In the genomic region with DNA sequence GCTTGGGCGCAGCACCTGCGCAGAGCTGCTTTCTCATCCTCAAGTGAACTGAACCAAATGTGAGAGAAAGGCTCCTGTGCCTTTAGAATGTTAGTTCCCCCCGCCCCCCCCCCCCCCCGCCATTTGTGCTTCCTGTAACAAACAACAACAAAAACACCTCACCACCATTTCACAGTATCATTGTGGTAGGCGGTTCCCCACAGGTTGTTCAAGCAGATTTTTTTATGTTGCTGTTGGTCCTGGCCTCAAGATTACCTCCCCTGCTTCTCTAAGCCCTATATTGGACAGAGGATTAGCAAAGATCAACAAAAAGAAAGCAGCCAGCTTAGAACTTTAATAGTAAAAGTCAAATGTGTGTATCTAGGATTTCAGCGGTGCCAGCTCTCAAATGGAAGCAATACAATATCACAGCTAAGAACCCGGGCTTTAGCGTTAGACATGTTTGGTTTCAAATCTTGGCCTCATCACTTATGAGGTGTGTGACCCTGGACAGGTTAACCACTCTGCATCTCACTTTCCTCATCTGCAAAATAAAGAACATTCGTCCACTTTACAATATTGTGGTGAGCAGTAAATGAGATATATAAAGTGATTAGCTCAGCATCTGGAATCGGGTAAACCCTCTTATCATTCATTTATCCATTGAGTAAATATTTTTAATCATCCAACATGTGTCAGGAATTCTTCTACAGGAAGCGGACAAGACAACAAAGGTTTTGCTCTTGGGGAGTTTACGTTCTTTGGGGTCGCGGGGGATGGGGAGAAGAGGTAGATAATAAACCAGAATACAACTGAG, we compare ENCODE assay signal across 17 cellular contexts.
DNase-seq lines count a peak whose midpoint lies in the region; ATAC-seq, FAIRE-seq and TF ChIP-seq lines count a peak whose summit lies in the region.
"Had no signal": no experiment of that assay in that cellular context is flagged by ENCODE, and none has a peak within 500 bp of the region (broad histone marks: within the 10 kb centered on the region; RNA-seq: fewer than 3 reads in every experiment).

No MANE protein-coding gene starts in this region.

- H3K4me3 ChIP-seq in GM23338 (no peak overlapping the region), ascending aorta (no peak overlapping the region)
- H3K4me3 ChIP-seq: HAP-1 had no signal

- H3K4me1 ChIP-seq in GM23338 (ENCODE audit: insufficient read depth) (peaks cover 10% of the 10 kb centered on the region), ascending aorta (no peaks in the 10 kb centered on the region)

- intact Hi-C loops in ascending aorta (cut with DNase I): no loop called here

- no peaks in the 10 kb centered on the region for H3K9me3 ChIP-seq in ascending aorta
- H3K9me3 ChIP-seq: HAP-1 had no signal

- no peak overlapping the region for H3K4me3 Mint-ChIP-seq in GM23338
- H3K4me3 Mint-ChIP-seq in chondrocyte (ENCODE audit: unreplicated experiment): no peak overlapping the region
- H3K4me3 Mint-ChIP-seq in nephron progenitor cell: no peak overlapping the region

- H3K36me3 Mint-ChIP-seq in GM23338 (ENCODE audit: low read depth) (peaks cover 39% of the 10 kb centered on the region), chondrocyte (ENCODE audit: low read depth) (peaks cover 16% of the 10 kb centered on the region), nephron progenitor cell (ENCODE audit: low read depth) (peaks cover 3% of the 10 kb centered on the region)

- H3K79me2 ChIP-seq in GM23338 (replicated peaks; ENCODE audit: insufficient read depth): no peaks in the 10 kb centered on the region

- no peak for ATAC-seq in GM23338
- no peak for ATAC-seq in HG03025 (IDR thresholded peaks at IDR 0.05; ENCODE audit: low FRiP score, unreplicated experiment)

- peaks cover 22% of the 10 kb centered on the region for H3K36me3 ChIP-seq in GM23338 (ENCODE audit: insufficient read depth)
- H3K36me3 ChIP-seq in ascending aorta: peaks cover 7 to 24% of the 10 kb centered on the region in 2 donors
- H3K36me3 ChIP-seq: HAP-1 had no signal

- no peaks in the 10 kb centered on the region for H3F3A ChIP-seq in GM23338 (replicated peaks; ENCODE audit: low read depth)

- peaks cover 4% of the 10 kb centered on the region for H3K27me3 Mint-ChIP-seq in GM23338 (ENCODE audit: insufficient read depth, low read depth, poor library complexity)
- H3K27me3 Mint-ChIP-seq in chondrocyte (ENCODE audit: low read depth): no peaks in the 10 kb centered on the region
- no peaks in the 10 kb centered on the region for H3K27me3 Mint-ChIP-seq in nephron progenitor cell (ENCODE audit: low read depth, poor library complexity)

- H3K27me3 ChIP-seq in GM23338 (ENCODE audit: insufficient read depth) (no peaks in the 10 kb centered on the region), ascending aorta (no peaks in the 10 kb centered on the region)

- TF ChIP-seq CTCF in GM23338 (conservative IDR thresholded peaks at IDR 0.05; ENCODE audit: low read depth in 2 of 2) (no peak), chondrocyte (IDR thresholded peaks at IDR 0.05) (no peak), nephron progenitor cell (IDR thresholded peaks at IDR 0.05) (no peak), ascending aorta (IDR thresholded peaks at IDR 0.05) (no peak)

- peaks cover 15% of the 10 kb centered on the region for H3K4me1 Mint-ChIP-seq in GM23338
- H3K4me1 Mint-ChIP-seq in chondrocyte (ENCODE audit: low read depth): no peaks in the 10 kb centered on the region
- peaks cover 6% of the 10 kb centered on the region for H3K4me1 Mint-ChIP-seq in nephron progenitor cell

- DNase-seq in GM23338 (ENCODE audit: low spot score) (no peak), NCI-H82 treated with DMSO at 0.1 percent for 48 hours (lab: John Stamatoyannopoulos, UW; ENCODE audit: unreplicated experiment) (peak; percentile 79), chondrocyte (ENCODE audit: low spot score) (no peak), nephron progenitor cell (no peak), ascending aorta (ENCODE audit: low spot score in 2 of 2) (no peak), RCC 7860 (ENCODE audit: low spot score) (no peak), NCI-H2107 treated with DMSO at 0.1 percent for 48 hours (lab: John Stamatoyannopoulos, UW; ENCODE audit: unreplicated experiment) (no peak)
- DNase-seq: ACHN, C1 segment of cervical spinal cord, DMS79, NCI-H1092 treated with DMSO at 0.1 percent for 48 hours, NCI-H2081, NCI-H446 treated with DMSO at 0.1 percent for 48 hours, SIG-M5 had no signal

- no peak overlapping the region for H2AFZ ChIP-seq in GM23338

- FAIRE-seq in RCC 7860 (lab: Jason Lieb, UNC): no peak

- H3K9me3 Mint-ChIP-seq in GM23338 (no peaks in the 10 kb centered on the region), chondrocyte (ENCODE audit: low read depth) (no peaks in the 10 kb centered on the region), nephron progenitor cell (no peaks in the 10 kb centered on the region)

- H3K27ac ChIP-seq in GM23338 (ENCODE audit: low read depth) (peak overlapping the region; percentile 75; the same call in 1 of the 2 replicates), ascending aorta (no peak overlapping the region)
- H3K27ac ChIP-seq: RWPE1 had no signal

- peak overlapping the region; percentile 73 for H3K27ac Mint-ChIP-seq in GM23338
- H3K27ac Mint-ChIP-seq in chondrocyte (ENCODE audit: unreplicated experiment): peak overlapping the region; percentile 65
- H3K27ac Mint-ChIP-seq in nephron progenitor cell: peak overlapping the region; percentile 58

- H3K4me2 ChIP-seq in GM23338: no peak overlapping the region

- H4K20me1 ChIP-seq in GM23338 (replicated peaks; ENCODE audit: insufficient read depth): no peaks in the 10 kb centered on the region

- no peaks in the 10 kb centered on the region for H3K9me2 ChIP-seq in GM23338 (ENCODE audit: insufficient read depth)

TF ChIP-seq in GM23338, 12 proteins besides CTCF, POLR2A, EP300 and RAD21:
- TF ChIP-seq, protein P1, sequence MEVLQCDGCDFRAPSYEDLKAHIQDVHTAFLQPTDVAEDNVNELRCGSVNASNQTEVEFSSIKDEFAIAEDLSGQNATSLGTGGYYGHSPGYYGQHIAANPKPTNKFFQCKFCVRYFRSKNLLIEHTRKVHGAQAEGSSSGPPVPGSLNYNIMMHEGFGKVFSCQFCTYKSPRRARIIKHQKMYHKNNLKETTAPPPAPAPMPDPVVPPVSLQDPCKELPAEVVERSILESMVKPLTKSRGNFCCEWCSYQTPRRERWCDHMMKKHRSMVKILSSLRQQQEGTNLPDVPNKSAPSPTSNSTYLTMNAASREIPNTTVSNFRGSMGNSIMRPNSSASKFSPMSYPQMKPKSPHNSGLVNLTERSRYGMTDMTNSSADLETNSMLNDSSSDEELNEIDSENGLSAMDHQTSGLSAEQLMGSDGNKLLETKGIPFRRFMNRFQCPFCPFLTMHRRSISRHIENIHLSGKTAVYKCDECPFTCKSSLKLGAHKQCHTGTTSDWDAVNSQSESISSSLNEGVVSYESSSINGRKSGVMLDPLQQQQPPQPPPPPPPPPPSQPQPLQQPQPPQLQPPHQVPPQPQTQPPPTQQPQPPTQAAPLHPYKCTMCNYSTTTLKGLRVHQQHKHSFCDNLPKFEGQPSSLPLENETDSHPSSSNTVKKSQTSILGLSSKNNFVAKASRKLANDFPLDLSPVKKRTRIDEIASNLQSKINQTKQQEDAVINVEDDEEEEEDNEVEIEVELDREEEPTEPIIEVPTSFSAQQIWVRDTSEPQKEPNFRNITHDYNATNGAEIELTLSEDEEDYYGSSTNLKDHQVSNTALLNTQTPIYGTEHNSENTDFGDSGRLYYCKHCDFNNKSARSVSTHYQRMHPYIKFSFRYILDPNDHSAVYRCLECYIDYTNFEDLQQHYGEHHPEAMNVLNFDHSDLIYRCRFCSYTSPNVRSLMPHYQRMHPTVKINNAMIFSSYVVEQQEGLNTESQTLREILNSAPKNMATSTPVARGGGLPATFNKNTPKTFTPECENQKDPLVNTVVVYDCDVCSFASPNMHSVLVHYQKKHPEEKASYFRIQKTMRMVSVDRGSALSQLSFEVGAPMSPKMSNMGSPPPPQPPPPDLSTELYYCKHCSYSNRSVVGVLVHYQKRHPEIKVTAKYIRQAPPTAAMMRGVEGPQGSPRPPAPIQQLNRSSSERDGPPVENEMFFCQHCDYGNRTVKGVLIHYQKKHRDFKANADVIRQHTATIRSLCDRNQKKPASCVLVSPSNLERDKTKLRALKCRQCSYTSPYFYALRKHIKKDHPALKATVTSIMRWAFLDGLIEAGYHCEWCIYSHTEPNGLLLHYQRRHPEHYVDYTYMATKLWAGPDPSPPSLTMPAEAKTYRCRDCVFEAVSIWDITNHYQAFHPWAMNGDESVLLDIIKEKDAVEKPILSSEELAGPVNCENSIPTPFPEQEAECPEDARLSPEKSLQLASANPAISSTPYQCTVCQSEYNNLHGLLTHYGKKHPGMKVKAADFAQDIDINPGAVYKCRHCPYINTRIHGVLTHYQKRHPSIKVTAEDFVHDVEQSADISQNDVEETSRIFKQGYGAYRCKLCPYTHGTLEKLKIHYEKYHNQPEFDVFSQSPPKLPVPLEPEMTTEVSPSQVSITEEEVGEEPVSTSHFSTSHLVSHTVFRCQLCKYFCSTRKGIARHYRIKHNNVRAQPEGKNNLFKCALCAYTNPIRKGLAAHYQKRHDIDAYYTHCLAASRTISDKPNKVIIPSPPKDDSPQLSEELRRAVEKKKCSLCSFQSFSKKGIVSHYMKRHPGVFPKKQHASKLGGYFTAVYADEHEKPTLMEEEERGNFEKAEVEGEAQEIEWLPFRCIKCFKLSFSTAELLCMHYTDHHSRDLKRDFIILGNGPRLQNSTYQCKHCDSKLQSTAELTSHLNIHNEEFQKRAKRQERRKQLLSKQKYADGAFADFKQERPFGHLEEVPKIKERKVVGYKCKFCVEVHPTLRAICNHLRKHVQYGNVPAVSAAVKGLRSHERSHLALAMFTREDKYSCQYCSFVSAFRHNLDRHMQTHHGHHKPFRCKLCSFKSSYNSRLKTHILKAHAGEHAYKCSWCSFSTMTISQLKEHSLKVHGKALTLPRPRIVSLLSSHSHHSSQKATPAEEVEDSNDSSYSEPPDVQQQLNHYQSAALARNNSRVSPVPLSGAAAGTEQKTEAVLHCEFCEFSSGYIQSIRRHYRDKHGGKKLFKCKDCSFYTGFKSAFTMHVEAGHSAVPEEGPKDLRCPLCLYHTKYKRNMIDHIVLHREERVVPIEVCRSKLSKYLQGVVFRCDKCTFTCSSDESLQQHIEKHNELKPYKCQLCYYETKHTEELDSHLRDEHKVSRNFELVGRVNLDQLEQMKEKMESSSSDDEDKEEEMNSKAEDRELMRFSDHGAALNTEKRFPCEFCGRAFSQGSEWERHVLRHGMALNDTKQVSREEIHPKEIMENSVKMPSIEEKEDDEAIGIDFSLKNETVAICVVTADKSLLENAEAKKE (CRISPR knock-in tag; IDR thresholded peaks at IDR 0.05): no peak
